ENCODE assay signal across 1 cellular context in genomic region chr20:53621482-53622246, GRCh38.
TF ChIP-seq lines count a peak whose summit lies in the region.

No MANE protein-coding gene starts in this region.

TF ChIP-seq in HepG2, 621 proteins besides CTCF, POLR2A, EP300 and RAD21 (continued from another document and continues in another):
- TF ChIP-seq FOXO1 (CRISPR knock-in tag; IDR thresholded peaks at IDR 0.05) (0 out of 2 replicates have a peak, but pooled peaks have one; percentile 18), SRY (CRISPR knock-in tag; IDR thresholded peaks at IDR 0.05) (no peak), GMEB1 (CRISPR knock-in tag; IDR thresholded peaks at IDR 0.05; ENCODE audit: borderline replicate concordance) (no peak), ZMYM4 (CRISPR knock-in tag; IDR thresholded peaks at IDR 0.05) (0 out of 2 replicates have a peak, but pooled peaks have one; percentile 21), THAP9 (CRISPR knock-in tag; IDR thresholded peaks at IDR 0.05; ENCODE audit: borderline replicate concordance) (no peak), HOXA5 (CRISPR knock-in tag; IDR thresholded peaks at IDR 0.05) (no peak), TGIF2 (CRISPR knock-in tag; IDR thresholded peaks at IDR 0.05) (peak; percentile 7; the same call in 1 of the 2 replicates), ZBTB3 (CRISPR knock-in tag; IDR thresholded peaks at IDR 0.05; ENCODE audit: borderline replicate concordance, low read depth) (0 out of 2 replicates have a peak, but pooled peaks have one; percentile 19), ZNF670 (CRISPR knock-in tag; IDR thresholded peaks at IDR 0.05; ENCODE audit: borderline replicate concordance) (no peak; the same call in 1 of the 2 replicates), SRSF4 (IDR thresholded peaks at IDR 0.05; ENCODE audit: low read depth, low read length, poor library complexity, severe bottlenecking) (no peak), SRSF9 (IDR thresholded peaks at IDR 0.05; ENCODE audit: borderline replicate concordance, insufficient read depth, low read depth, low read length, poor library complexity, severe bottlenecking) (no peak), ZNF547 (CRISPR knock-in tag; IDR thresholded peaks at IDR 0.05) (peak; percentile 31; the same call in 1 of the 2 replicates), NR0B2 (CRISPR knock-in tag; IDR thresholded peaks at IDR 0.05) (no peak), NFYC (CRISPR knock-in tag; IDR thresholded peaks at IDR 0.05) (0 out of 2 replicates have a peak, but pooled peaks have one; percentile 10), FOXC1 (CRISPR knock-in tag; IDR thresholded peaks at IDR 0.05; ENCODE audit: borderline replicate concordance) (peak; percentile 54; the same call in 1 of the 2 replicates), ZKSCAN8 (CRISPR knock-in tag; IDR thresholded peaks at IDR 0.05; ENCODE audit: borderline replicate concordance) (no peak), CREBL2 (CRISPR knock-in tag; IDR thresholded peaks at IDR 0.05; ENCODE audit: borderline replicate concordance) (0 out of 2 replicates have a peak, but pooled peaks have one; percentile 26), ZFP37 (CRISPR knock-in tag; IDR thresholded peaks at IDR 0.05; ENCODE audit: borderline replicate concordance) (no peak), ZNF205 (CRISPR knock-in tag; IDR thresholded peaks at IDR 0.05) (0 out of 2 replicates have a peak, but pooled peaks have one; percentile 34), SALL1 (CRISPR knock-in tag; IDR thresholded peaks at IDR 0.05) (peak; percentile 56; the same call in 1 of the 2 replicates), E2F5 (CRISPR knock-in tag; conservative IDR thresholded peaks at IDR 0.05) (0 out of 2 replicates have a peak, but pooled peaks have one; percentile 51), ZNF672 (CRISPR knock-in tag; IDR thresholded peaks at IDR 0.05) (no peak), ZNF274 (CRISPR knock-in tag; IDR thresholded peaks at IDR 0.05) (peak; percentile 69; the same call in 1 of the 2 replicates), CERS6 (CRISPR knock-in tag; IDR thresholded peaks at IDR 0.05) (no peak), ZSCAN29 (CRISPR knock-in tag; conservative IDR thresholded peaks at IDR 0.05) (0 out of 2 replicates have a peak, but pooled peaks have one; percentile 2), FOXA3 (CRISPR knock-in tag; IDR thresholded peaks at IDR 0.05) (peak; percentile 24; the same call in 1 of the 2 replicates), MYPOP (CRISPR knock-in tag; IDR thresholded peaks at IDR 0.05) (peak; percentile 9; the same call in 1 of the 2 replicates), ZNF124 (CRISPR knock-in tag; IDR thresholded peaks at IDR 0.05) (no peak), SP4 (CRISPR knock-in tag; IDR thresholded peaks at IDR 0.05) (0 out of 2 replicates have a peak, but pooled peaks have one; percentile 27), ZNF687 (CRISPR knock-in tag; IDR thresholded peaks at IDR 0.05) (peak; percentile 49; the same call in 1 of the 2 replicates), CBX5 (CRISPR knock-in tag; IDR thresholded peaks at IDR 0.05; ENCODE audit: borderline replicate concordance) (peak; percentile 23; the same call in 1 of the 2 replicates), ATF3 (CRISPR knock-in tag; IDR thresholded peaks at IDR 0.05) (0 out of 2 replicates have a peak, but pooled peaks have one; percentile 6), ZBTB26 (CRISPR knock-in tag; IDR thresholded peaks at IDR 0.05; ENCODE audit: borderline replicate concordance) (0 out of 2 replicates have a peak, but pooled peaks have one; percentile 73), FOXA1 (IDR thresholded peaks at IDR 0.05) (no peak), FOXA1 (CRISPR knock-in tag; IDR thresholded peaks at IDR 0.05) (peak; percentile 64), HOXD1 (CRISPR knock-in tag; IDR thresholded peaks at IDR 0.05) (no peak), ZNF441 (CRISPR knock-in tag; IDR thresholded peaks at IDR 0.05; ENCODE audit: borderline replicate concordance) (0 out of 2 replicates have a peak, but pooled peaks have one; percentile 29), HMG20A (CRISPR knock-in tag; IDR thresholded peaks at IDR 0.05; ENCODE audit: borderline replicate concordance) (peak; percentile 44; the same call in 1 of the 2 replicates), ZNF543 (CRISPR knock-in tag; IDR thresholded peaks at IDR 0.05) (0 out of 2 replicates have a peak, but pooled peaks have one; percentile 6), ZFP41 (CRISPR knock-in tag; IDR thresholded peaks at IDR 0.05; ENCODE audit: borderline replicate concordance) (no peak), ZNF275 (CRISPR knock-in tag; IDR thresholded peaks at IDR 0.05; ENCODE audit: borderline replicate concordance) (0 out of 2 replicates have a peak, but pooled peaks have one; percentile 13), SNAPC2 (CRISPR knock-in tag; IDR thresholded peaks at IDR 0.05) (0 out of 2 replicates have a peak, but pooled peaks have one; percentile 49), HMGXB4 (CRISPR knock-in tag; IDR thresholded peaks at IDR 0.05; ENCODE audit: borderline replicate concordance in 1 of 2, low read depth in 1 of 2) (no peak)
